In the genomic region with DNA sequence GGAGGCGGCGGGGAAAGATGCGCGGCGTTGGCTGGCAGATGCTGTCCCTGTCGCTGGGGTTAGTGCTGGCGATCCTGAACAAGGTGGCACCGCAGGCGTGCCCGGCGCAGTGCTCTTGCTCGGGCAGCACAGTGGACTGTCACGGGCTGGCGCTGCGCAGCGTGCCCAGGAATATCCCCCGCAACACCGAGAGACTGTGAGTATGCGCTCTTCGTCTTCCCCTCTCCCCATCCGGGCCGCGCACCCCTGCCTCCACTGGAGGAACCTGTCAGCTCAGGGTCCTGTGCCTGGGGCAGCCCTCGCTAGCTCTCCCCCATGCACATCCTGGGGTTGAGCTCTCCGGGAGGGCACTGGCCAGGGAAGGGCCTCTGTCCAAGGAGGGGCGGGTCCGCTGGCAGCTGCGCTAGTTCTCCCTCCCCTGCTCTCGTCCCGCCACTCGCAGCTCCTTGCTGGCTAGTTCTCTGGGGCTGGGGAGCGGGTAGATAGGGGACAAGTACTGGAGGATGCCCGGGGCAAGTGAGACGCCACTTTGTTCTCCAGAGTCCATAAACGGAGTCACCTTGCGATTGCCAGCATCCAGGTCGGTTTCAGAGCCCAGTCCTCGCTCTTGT, we compare ENCODE assay signal across 8 cellular contexts. TPM values are rescaled to one million over a fixed set of nuclear protein-coding genes. Genes with fewer than 3 reads are reported as not detected.
DNase-seq lines count a peak whose midpoint lies in the region; ATAC-seq and TF ChIP-seq lines count a peak whose summit lies in the region.

No MANE protein-coding gene starts in this region.

- H3K36me3 ChIP-seq in psoas muscle (ENCODE audit: insufficient read depth in 1 of 2, low read depth in 1 of 2) = no peaks in the 10 kb centered on the region

- peak overlapping the region; percentile 77 for H3K4me3 ChIP-seq in psoas muscle

- H3K27me3 ChIP-seq in psoas muscle (ENCODE audit: insufficient read depth in 3 of 3, low read length in 2 of 3) = peaks cover 0 to 35% (median 21%) of the 10 kb centered on the region in 3 donors

- no peak overlapping the region for H3K27ac ChIP-seq in psoas muscle

- intact Hi-C loops in Right ventricle myocardium superior (cut with DNase I) = no loop called here
- intact Hi-C loops in psoas muscle (cut with DNase I) = no loop called here

- H3K9me3 ChIP-seq in psoas muscle = no peaks in the 10 kb centered on the region

- ATAC-seq in Right ventricle myocardium superior (ENCODE audit: poor library complexity) = peak; percentile 24
- peak; percentile 11 to 30 (median 18) for ATAC-seq in psoas muscle
- no peak for ATAC-seq in HG02798 (IDR thresholded peaks at IDR 0.05; ENCODE audit: poor library complexity, unreplicated experiment)

- peaks cover 4% of the 10 kb centered on the region for H3K4me1 ChIP-seq in psoas muscle

- 0 to 2% (median 1%) methylated on average over 31 to 38 of the region's 38 CpGs for WGBS in psoas muscle, 3 donors

- TF ChIP-seq CTCF in psoas muscle (IDR thresholded peaks at IDR 0.05) = no peak

- DNase-seq in DMS53 treated with DMSO at 0.1 percent for 48 hours (lab: John Stamatoyannopoulos, UW; ENCODE audit: unreplicated experiment) (peak; percentile 19), RPMI7951 (ENCODE audit: low read depth) (peak; percentile 44), Right ventricle myocardium superior (peak; percentile 66), psoas muscle (peak; percentile 49 to 71), Kasumi-1 (lab: John Stamatoyannopoulos, UW) (no peak), SW480 (ENCODE audit: low spot score) (no peak), midbrain (lab: John Stamatoyannopoulos, UW) (no peak)

RNA-seq across cellular contexts. Expression of a gene that starts 2.2 kb away (rescaled TPM):
- total RNA-seq in RPMI7951 (2014; rRNA removed; shearing (Covaris generic)) = 12.7 and 13.8 TPM in 2 replicates
- total RNA-seq in Right ventricle myocardium superior (10.2 TPM), psoas muscle (1 to 10 TPM; 4.7 to 9.0 (median 6.1) TPM)
- polyA plus RNA-seq in psoas muscle = 1 to 10 TPM in 2 of 3 donors, under 1 TPM in 1; 0.22 to 2.5 (median 1.4) TPM

Comparison
In these comparisons a context has a peak if more than half of its experiments do, and no peak if none do; other contexts are left out.
1. DNase-seq: peak in DMS53 treated with DMSO at 0.1 percent for 48 hours (single experiment), RPMI7951 (single experiment), Right ventricle myocardium superior (single experiment) and psoas muscle (2 of 2); none in Kasumi-1 (0 of 2), SW480 (single experiment) and midbrain (single experiment).